ENCODE assay signal across 1 cellular context in the genomic region with DNA sequence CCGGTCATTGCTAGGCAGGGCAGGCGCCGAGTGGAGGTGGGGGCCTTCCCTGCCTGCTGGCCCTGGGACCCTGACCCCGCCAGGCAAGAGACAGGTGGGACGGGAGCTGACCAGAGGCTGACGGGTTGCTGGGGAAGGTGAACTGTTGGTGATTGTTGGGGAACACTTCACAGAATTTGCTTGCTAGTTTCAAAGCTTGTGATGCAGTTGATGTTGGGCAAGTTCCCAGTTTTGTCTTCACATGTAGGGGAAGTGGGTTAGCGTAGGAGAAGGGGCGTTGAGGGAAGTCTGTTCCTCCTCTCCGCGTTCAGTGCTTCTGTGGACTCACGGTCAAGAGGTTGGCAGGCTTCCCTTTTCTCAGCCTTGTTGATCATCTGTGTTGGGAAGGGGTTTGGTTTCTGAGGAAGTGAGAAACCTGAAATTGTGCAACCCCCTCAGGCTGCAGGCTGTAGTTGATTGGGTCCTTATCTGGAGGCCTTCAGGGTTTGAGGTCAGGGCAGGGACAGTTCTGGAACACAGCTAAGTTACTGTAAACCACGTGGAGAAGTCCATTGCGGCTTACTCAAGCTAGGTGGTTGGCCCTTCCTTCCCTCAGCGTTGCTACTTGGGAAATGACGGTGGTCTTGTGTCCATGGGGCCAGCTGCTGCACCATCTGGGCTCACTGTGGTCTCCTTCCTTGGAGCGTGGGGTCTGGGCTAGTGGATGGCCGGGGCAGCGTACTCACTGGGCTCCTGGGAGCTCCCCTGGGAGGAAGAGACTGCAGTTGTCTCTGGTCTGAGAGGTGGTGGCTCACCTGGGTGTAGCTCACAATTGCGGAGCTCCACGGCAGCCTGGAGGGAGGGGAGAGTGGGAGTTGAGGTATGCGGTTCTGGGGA.
A peak's percentile ranks its signal among the peaks of the same experiment; 100 is the strongest.
TF ChIP-seq lines count a peak whose summit lies in the region.

No MANE protein-coding gene starts in this region.

TF ChIP-seq in HepG2, 621 proteins besides CTCF, POLR2A, EP300 and RAD21 (continued from another document and continues in another):
- TF ChIP-seq, protein P1, sequence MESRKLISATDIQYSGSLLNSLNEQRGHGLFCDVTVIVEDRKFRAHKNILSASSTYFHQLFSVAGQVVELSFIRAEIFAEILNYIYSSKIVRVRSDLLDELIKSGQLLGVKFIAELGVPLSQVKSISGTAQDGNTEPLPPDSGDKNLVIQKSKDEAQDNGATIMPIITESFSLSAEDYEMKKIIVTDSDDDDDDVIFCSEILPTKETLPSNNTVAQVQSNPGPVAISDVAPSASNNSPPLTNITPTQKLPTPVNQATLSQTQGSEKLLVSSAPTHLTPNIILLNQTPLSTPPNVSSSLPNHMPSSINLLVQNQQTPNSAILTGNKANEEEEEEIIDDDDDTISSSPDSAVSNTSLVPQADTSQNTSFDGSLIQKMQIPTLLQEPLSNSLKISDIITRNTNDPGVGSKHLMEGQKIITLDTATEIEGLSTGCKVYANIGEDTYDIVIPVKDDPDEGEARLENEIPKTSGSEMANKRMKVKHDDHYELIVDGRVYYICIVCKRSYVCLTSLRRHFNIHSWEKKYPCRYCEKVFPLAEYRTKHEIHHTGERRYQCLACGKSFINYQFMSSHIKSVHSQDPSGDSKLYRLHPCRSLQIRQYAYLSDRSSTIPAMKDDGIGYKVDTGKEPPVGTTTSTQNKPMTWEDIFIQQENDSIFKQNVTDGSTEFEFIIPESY (CRISPR knock-in tag; IDR thresholded peaks at IDR 0.05): peak; percentile 79
- TF ChIP-seq SNRNP70 (IDR thresholded peaks at IDR 0.05; ENCODE audit: low read depth, low read length) (no peak), HMG20A (CRISPR knock-in tag; IDR thresholded peaks at IDR 0.05; ENCODE audit: borderline replicate concordance) (0 out of 2 replicates have a peak, but pooled peaks have one; percentile 17), ASH2L (IDR thresholded peaks at IDR 0.05; ENCODE audit: insufficient read length, low read depth, low read length) (peak; percentile 18), MTA3 (CRISPR knock-in tag; IDR thresholded peaks at IDR 0.05) (no peak), HIVEP1 (CRISPR knock-in tag; IDR thresholded peaks at IDR 0.05) (no peak), MYC (CRISPR knock-in tag; IDR thresholded peaks at IDR 0.05; ENCODE audit: borderline replicate concordance) (peak; percentile 47; the same call in 1 of the 2 replicates), ZSCAN30 (CRISPR knock-in tag; IDR thresholded peaks at IDR 0.05) (no peak), SUZ12 (IDR thresholded peaks at IDR 0.05; ENCODE audit: low read depth, low read length) (no peak), ISL2 (CRISPR knock-in tag; IDR thresholded peaks at IDR 0.05) (no peak), CCAR2 (optimal IDR thresholded peaks at IDR 0.05; ENCODE audit: low read depth, low read length) (no peak), TOPORS (CRISPR knock-in tag; IDR thresholded peaks at IDR 0.05) (peak; percentile 21; the same call in 1 of the 2 replicates), ZNF383 (CRISPR knock-in tag; IDR thresholded peaks at IDR 0.05; ENCODE audit: borderline replicate concordance) (no peak), REL (CRISPR knock-in tag; conservative IDR thresholded peaks at IDR 0.05) (no peak), SOX5 (CRISPR knock-in tag; IDR thresholded peaks at IDR 0.05; ENCODE audit: borderline replicate concordance) (0 out of 2 replicates have a peak, but pooled peaks have one; percentile 32)
- TF ChIP-seq, protein P2, sequence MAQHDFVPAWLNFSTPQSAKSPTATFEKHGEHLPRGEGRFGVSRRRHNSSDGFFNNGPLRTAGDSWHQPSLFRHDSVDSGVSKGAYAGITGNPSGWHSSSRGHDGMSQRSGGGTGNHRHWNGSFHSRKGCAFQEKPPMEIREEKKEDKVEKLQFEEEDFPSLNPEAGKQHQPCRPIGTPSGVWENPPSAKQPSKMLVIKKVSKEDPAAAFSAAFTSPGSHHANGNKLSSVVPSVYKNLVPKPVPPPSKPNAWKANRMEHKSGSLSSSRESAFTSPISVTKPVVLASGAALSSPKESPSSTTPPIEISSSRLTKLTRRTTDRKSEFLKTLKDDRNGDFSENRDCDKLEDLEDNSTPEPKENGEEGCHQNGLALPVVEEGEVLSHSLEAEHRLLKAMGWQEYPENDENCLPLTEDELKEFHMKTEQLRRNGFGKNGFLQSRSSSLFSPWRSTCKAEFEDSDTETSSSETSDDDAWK (CRISPR knock-in tag; IDR thresholded peaks at IDR 0.05): no peak
- TF ChIP-seq, protein P3, sequence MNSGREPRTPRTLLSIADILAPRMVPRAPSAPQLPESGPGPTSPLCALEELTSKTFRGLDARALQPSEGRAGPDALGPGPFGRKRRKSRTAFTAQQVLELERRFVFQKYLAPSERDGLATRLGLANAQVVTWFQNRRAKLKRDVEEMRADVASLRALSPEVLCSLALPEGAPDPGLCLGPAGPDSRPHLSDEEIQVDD (CRISPR knock-in tag; IDR thresholded peaks at IDR 0.05; ENCODE audit: borderline replicate concordance): no peak
- TF ChIP-seq, protein P4, sequence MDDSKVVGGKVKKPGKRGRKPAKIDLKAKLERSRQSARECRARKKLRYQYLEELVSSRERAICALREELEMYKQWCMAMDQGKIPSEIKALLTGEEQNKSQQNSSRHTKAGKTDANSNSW (CRISPR knock-in tag; IDR thresholded peaks at IDR 0.05; ENCODE audit: borderline replicate concordance): no peak
- TF ChIP-seq, protein P5, sequence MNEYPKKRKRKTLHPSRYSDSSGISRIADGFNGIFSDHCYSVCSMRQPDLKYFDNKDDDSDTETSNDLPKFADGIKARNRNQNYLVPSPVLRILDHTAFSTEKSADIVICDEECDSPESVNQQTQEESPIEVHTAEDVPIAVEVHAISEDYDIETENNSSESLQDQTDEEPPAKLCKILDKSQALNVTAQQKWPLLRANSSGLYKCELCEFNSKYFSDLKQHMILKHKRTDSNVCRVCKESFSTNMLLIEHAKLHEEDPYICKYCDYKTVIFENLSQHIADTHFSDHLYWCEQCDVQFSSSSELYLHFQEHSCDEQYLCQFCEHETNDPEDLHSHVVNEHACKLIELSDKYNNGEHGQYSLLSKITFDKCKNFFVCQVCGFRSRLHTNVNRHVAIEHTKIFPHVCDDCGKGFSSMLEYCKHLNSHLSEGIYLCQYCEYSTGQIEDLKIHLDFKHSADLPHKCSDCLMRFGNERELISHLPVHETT (CRISPR knock-in tag; conservative IDR thresholded peaks at IDR 0.05): peak; percentile 54; the same call in 1 of the 2 replicates
- TF ChIP-seq, protein P6, sequence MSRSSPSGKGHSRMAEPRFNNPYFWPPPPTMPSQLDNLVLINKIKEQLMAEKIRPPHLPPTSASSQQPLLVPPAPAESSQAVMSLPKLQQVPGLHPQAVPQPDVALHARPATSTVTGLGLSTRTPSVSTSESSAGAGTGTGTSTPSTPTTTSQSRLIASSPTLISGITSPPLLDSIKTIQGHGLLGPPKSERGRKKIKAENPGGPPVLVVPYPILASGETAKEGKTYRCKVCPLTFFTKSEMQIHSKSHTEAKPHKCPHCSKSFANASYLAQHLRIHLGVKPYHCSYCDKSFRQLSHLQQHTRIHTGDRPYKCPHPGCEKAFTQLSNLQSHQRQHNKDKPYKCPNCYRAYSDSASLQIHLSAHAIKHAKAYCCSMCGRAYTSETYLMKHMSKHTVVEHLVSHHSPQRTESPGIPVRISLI (CRISPR knock-in tag; IDR thresholded peaks at IDR 0.05; ENCODE audit: borderline replicate concordance): no peak
- TF ChIP-seq, protein P7, sequence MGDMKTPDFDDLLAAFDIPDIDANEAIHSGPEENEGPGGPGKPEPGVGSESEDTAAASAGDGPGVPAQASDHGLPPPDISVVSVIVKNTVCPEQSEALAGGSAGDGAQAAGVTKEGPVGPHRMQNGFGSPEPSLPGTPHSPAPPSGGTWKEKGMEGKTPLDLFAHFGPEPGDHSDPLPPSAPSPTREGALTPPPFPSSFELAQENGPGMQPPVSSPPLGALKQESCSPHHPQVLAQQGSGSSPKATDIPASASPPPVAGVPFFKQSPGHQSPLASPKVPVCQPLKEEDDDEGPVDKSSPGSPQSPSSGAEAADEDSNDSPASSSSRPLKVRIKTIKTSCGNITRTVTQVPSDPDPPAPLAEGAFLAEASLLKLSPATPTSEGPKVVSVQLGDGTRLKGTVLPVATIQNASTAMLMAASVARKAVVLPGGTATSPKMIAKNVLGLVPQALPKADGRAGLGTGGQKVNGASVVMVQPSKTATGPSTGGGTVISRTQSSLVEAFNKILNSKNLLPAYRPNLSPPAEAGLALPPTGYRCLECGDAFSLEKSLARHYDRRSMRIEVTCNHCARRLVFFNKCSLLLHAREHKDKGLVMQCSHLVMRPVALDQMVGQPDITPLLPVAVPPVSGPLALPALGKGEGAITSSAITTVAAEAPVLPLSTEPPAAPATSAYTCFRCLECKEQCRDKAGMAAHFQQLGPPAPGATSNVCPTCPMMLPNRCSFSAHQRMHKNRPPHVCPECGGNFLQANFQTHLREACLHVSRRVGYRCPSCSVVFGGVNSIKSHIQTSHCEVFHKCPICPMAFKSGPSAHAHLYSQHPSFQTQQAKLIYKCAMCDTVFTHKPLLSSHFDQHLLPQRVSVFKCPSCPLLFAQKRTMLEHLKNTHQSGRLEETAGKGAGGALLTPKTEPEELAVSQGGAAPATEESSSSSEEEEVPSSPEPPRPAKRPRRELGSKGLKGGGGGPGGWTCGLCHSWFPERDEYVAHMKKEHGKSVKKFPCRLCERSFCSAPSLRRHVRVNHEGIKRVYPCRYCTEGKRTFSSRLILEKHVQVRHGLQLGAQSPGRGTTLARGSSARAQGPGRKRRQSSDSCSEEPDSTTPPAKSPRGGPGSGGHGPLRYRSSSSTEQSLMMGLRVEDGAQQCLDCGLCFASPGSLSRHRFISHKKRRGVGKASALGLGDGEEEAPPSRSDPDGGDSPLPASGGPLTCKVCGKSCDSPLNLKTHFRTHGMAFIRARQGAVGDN (CRISPR knock-in tag; IDR thresholded peaks at IDR 0.05): peak; percentile 71
- TF ChIP-seq, protein P8, sequence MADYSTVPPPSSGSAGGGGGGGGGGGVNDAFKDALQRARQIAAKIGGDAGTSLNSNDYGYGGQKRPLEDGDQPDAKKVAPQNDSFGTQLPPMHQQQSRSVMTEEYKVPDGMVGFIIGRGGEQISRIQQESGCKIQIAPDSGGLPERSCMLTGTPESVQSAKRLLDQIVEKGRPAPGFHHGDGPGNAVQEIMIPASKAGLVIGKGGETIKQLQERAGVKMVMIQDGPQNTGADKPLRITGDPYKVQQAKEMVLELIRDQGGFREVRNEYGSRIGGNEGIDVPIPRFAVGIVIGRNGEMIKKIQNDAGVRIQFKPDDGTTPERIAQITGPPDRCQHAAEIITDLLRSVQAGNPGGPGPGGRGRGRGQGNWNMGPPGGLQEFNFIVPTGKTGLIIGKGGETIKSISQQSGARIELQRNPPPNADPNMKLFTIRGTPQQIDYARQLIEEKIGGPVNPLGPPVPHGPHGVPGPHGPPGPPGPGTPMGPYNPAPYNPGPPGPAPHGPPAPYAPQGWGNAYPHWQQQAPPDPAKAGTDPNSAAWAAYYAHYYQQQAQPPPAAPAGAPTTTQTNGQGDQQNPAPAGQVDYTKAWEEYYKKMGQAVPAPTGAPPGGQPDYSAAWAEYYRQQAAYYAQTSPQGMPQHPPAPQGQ (CRISPR knock-in tag; IDR thresholded peaks at IDR 0.05; ENCODE audit: borderline replicate concordance): peak; percentile 24; the same call in 1 of the 2 replicates
- TF ChIP-seq, protein P9, sequence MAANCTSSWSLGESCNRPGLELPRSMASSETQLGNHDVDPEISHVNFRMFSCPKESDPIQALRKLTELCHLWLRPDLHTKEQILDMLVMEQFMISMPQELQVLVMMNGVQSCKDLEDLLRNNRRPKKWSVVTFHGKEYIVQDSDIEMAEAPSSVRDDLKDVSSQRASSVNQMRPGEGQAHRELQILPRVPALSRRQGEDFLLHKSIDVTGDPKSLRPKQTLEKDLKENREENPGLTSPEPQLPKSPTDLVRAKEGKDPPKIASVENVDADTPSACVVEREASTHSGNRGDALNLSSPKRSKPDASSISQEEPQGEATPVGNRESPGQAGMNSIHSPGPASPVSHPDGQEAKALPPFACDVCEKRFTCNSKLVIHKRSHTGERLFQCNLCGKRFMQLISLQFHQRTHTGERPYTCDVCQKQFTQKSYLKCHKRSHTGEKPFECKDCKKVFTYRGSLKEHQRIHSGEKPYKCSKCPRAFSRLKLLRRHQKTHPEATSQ (CRISPR knock-in tag; IDR thresholded peaks at IDR 0.05; ENCODE audit: borderline replicate concordance): no peak
- TF ChIP-seq, protein P10, sequence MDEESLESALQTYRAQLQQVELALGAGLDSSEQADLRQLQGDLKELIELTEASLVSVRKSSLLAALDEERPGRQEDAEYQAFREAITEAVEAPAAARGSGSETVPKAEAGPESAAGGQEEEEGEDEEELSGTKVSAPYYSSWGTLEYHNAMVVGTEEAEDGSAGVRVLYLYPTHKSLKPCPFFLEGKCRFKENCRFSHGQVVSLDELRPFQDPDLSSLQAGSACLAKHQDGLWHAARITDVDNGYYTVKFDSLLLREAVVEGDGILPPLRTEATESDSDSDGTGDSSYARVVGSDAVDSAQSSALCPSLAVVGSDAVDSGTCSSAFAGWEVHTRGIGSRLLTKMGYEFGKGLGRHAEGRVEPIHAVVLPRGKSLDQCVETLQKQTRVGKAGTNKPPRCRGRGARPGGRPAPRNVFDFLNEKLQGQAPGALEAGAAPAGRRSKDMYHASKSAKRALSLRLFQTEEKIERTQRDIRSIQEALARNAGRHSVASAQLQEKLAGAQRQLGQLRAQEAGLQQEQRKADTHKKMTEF (CRISPR knock-in tag; IDR thresholded peaks at IDR 0.05): peak; percentile 65
- TF ChIP-seq, protein P11, sequence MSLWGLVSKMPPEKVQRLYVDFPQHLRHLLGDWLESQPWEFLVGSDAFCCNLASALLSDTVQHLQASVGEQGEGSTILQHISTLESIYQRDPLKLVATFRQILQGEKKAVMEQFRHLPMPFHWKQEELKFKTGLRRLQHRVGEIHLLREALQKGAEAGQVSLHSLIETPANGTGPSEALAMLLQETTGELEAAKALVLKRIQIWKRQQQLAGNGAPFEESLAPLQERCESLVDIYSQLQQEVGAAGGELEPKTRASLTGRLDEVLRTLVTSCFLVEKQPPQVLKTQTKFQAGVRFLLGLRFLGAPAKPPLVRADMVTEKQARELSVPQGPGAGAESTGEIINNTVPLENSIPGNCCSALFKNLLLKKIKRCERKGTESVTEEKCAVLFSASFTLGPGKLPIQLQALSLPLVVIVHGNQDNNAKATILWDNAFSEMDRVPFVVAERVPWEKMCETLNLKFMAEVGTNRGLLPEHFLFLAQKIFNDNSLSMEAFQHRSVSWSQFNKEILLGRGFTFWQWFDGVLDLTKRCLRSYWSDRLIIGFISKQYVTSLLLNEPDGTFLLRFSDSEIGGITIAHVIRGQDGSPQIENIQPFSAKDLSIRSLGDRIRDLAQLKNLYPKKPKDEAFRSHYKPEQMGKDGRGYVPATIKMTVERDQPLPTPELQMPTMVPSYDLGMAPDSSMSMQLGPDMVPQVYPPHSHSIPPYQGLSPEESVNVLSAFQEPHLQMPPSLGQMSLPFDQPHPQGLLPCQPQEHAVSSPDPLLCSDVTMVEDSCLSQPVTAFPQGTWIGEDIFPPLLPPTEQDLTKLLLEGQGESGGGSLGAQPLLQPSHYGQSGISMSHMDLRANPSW (CRISPR knock-in tag; IDR thresholded peaks at IDR 0.05; ENCODE audit: borderline replicate concordance): no peak
- TF ChIP-seq, protein P12, sequence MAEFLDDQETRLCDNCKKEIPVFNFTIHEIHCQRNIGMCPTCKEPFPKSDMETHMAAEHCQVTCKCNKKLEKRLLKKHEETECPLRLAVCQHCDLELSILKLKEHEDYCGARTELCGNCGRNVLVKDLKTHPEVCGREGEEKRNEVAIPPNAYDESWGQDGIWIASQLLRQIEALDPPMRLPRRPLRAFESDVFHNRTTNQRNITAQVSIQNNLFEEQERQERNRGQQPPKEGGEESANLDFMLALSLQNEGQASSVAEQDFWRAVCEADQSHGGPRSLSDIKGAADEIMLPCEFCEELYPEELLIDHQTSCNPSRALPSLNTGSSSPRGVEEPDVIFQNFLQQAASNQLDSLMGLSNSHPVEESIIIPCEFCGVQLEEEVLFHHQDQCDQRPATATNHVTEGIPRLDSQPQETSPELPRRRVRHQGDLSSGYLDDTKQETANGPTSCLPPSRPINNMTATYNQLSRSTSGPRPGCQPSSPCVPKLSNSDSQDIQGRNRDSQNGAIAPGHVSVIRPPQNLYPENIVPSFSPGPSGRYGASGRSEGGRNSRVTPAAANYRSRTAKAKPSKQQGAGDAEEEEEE (CRISPR knock-in tag; IDR thresholded peaks at IDR 0.05; ENCODE audit: borderline replicate concordance): no peak
